In the genomic region with DNA sequence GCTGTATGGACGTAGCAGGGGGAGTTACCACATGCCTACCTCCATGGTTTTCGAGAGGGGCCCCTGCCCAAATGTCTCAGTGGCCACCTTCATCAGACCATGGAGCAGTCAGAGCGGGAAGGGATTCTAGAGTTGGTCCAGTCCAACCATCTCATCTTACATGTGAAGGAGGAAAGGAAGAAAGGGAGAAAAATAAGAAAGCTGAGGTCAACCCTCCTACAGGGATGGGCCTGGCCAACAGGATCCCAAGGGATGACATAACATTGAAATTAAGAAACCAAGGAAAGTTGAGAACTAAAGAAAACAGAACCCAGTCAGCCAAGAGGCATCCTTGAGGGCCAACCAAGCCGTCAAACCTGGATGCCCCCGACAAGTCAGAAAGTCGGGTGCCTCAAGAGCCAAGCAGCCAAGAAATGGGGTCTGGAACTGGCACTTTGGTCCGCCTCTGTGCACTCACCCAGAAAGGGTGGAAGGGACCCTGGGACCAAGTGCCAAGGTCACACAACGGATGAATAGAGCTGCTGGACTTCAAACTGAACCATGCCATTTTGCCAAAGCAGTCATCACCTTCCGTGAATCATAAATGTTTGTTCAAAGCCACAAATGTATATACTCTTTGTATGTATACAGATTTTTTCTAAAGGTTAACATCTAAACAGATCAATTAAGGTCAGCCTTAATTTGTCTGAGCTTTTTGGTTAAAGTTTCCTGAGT, we compare ENCODE assay signal across 1 cellular context.
TF ChIP-seq lines count a peak whose summit lies in the region.

No MANE protein-coding gene starts in this region.

TF ChIP-seq in HepG2, 621 proteins besides CTCF, POLR2A, EP300 and RAD21 (continued from another document):
- TF ChIP-seq, protein P1, sequence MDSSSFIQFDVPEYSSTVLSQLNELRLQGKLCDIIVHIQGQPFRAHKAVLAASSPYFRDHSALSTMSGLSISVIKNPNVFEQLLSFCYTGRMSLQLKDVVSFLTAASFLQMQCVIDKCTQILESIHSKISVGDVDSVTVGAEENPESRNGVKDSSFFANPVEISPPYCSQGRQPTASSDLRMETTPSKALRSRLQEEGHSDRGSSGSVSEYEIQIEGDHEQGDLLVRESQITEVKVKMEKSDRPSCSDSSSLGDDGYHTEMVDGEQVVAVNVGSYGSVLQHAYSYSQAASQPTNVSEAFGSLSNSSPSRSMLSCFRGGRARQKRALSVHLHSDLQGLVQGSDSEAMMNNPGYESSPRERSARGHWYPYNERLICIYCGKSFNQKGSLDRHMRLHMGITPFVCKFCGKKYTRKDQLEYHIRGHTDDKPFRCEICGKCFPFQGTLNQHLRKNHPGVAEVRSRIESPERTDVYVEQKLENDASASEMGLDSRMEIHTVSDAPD (CRISPR knock-in tag; IDR thresholded peaks at IDR 0.05), result 0 out of 2 replicates have a peak, but pooled peaks have one; percentile 31
- peak; percentile 37; the same call in 1 of the 2 replicates for TF ChIP-seq FOSL2 (CRISPR knock-in tag; IDR thresholded peaks at IDR 0.05)
- TF ChIP-seq, protein P2, sequence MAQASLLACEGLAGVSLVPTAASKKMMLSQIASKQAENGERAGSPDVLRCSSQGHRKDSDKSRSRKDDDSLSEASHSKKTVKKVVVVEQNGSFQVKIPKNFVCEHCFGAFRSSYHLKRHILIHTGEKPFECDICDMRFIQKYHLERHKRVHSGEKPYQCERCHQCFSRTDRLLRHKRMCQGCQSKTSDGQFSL (CRISPR knock-in tag; IDR thresholded peaks at IDR 0.05), result no peak
- TF ChIP-seq ETV5 (CRISPR knock-in tag; IDR thresholded peaks at IDR 0.05; ENCODE audit: borderline replicate concordance), result peak; percentile 12; the same call in 1 of the 2 replicates
- TF ChIP-seq HNF4A (CRISPR knock-in tag; IDR thresholded peaks at IDR 0.05), result peak; percentile 73
- TF ChIP-seq RARA (CRISPR knock-in tag; IDR thresholded peaks at IDR 0.05), result peak; percentile 52; the same call in 1 of the 2 replicates
- no peak for TF ChIP-seq ZNF841 (CRISPR knock-in tag; IDR thresholded peaks at IDR 0.05; ENCODE audit: borderline replicate concordance)
- peak; percentile 85; the same call in 1 of the 2 replicates for TF ChIP-seq ZBTB20 (CRISPR knock-in tag; IDR thresholded peaks at IDR 0.05; ENCODE audit: borderline replicate concordance, low read depth)
- peak; percentile 27; the same call in 1 of the 2 replicates for TF ChIP-seq HNF4G (IDR thresholded peaks at IDR 0.05; ENCODE audit: borderline replicate concordance, low read depth, low read length)
- TF ChIP-seq HNF4G (CRISPR knock-in tag; IDR thresholded peaks at IDR 0.05; ENCODE audit: borderline replicate concordance, low read depth), result no peak
- TF ChIP-seq TEAD2 (CRISPR knock-in tag; IDR thresholded peaks at IDR 0.05), result no peak
- TF ChIP-seq, protein P3, sequence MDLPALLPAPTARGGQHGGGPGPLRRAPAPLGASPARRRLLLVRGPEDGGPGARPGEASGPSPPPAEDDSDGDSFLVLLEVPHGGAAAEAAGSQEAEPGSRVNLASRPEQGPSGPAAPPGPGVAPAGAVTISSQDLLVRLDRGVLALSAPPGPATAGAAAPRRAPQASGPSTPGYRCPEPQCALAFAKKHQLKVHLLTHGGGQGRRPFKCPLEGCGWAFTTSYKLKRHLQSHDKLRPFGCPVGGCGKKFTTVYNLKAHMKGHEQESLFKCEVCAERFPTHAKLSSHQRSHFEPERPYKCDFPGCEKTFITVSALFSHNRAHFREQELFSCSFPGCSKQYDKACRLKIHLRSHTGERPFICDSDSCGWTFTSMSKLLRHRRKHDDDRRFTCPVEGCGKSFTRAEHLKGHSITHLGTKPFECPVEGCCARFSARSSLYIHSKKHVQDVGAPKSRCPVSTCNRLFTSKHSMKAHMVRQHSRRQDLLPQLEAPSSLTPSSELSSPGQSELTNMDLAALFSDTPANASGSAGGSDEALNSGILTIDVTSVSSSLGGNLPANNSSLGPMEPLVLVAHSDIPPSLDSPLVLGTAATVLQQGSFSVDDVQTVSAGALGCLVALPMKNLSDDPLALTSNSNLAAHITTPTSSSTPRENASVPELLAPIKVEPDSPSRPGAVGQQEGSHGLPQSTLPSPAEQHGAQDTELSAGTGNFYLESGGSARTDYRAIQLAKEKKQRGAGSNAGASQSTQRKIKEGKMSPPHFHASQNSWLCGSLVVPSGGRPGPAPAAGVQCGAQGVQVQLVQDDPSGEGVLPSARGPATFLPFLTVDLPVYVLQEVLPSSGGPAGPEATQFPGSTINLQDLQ (CRISPR knock-in tag; IDR thresholded peaks at IDR 0.05), result no peak
- TF ChIP-seq SALL1 (CRISPR knock-in tag; IDR thresholded peaks at IDR 0.05), result peak; percentile 61; the same call in 1 of the 2 replicates
- TF ChIP-seq PPARG (CRISPR knock-in tag; conservative IDR thresholded peaks at IDR 0.05), result 0 out of 2 replicates have a peak, but pooled peaks have one; percentile 19
- 0 out of 2 replicates have a peak, but pooled peaks have one; percentile 32 for TF ChIP-seq POGZ (CRISPR knock-in tag; IDR thresholded peaks at IDR 0.05)
- TF ChIP-seq RELA (CRISPR knock-in tag; IDR thresholded peaks at IDR 0.05), result no peak
- TF ChIP-seq REPIN1 (CRISPR knock-in tag; IDR thresholded peaks at IDR 0.05; ENCODE audit: borderline replicate concordance, low read depth), result no peak
- TF ChIP-seq FOXP1 (IDR thresholded peaks at IDR 0.05), result no peak
- peak; percentile 46; the same call in 1 of the 2 replicates for TF ChIP-seq FOXP1 (CRISPR knock-in tag; IDR thresholded peaks at IDR 0.05)
- TF ChIP-seq FOXO1 (CRISPR knock-in tag; IDR thresholded peaks at IDR 0.05), result 0 out of 2 replicates have a peak, but pooled peaks have one; percentile 9
TF ChIP-seq in HepG2: peak in this region for 17.
